8 cellular contexts compared by ENCODE assay signal in the genomic region with DNA sequence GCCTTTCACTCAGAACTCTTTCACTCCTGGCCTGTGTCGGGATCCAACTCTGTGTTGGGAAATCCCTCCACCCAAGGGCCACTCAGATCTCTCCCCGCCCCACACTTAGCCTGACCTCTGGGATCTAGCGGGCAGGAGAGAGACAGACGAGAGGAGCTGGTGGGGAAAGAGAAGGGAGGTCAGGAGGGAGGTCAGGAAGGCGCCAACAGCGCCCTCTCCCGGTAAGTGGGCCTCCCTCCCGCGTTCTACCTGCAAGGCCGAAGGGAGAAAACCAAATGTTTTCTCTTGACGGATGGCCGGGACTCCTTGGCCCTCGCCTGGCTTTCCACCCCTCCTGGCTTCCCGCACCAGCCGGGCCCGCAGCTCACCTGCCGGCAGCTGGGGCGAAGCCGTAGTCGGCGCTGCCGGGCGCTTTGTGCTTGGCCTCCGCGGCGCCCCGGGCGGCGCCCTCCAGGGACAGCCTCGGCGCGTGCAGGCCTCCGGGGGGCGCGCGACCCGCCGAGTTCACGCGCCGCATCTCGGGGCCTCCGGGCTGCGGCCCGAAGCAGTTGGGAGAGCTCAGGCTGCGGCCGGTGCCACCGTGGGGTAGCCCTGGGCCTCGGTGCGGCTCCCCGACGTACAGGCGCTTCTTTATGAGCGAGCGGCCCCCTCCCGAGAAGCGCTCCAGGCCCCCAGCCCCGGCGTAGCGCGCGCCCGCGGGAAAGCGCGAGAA. TPM values are rescaled to one million over a fixed set of nuclear protein-coding genes. Genes with fewer than 3 reads are reported as not detected.
DNase-seq lines count a peak whose midpoint lies in the region; TF ChIP-seq lines count a peak whose summit lies in the region.

No MANE protein-coding gene starts in this region.

- no peaks in the 10 kb centered on the region for H3K9me3 ChIP-seq in mesenchymal stem cell (ENCODE audit: control insufficient read depth, low read length)

- WGBS in mesenchymal stem cell: 12% methylated on average over 58 of the region's 66 CpGs

- no peak overlapping the region for H2BK5ac ChIP-seq in mesenchymal stem cell (ENCODE audit: low read depth, low read length, poor library complexity, severe bottlenecking)

- peak overlapping the region in 1 of 2 experiments; percentile 38 for H3K4ac ChIP-seq in mesenchymal stem cell (ENCODE audit: low read depth in 1 of 2, low read length in 2 of 2)

- DNase-seq in HL-60 (ENCODE audit: low read depth in 1 of 2, low spot score in 1 of 2) (peak; percentile 47 to 56), ecto neural progenitor cell (ENCODE audit: low spot score) (peak; percentile 87), mesenchymal stem cell (peak; percentile 72), DMS153 treated with DMSO at 0.1 percent for 48 hours (lab: John Stamatoyannopoulos, UW; ENCODE audit: unreplicated experiment) (no peak)
- peak; percentile 67 for DNase-seq in activated CD4-positive, alpha-beta T cell treated with anti-CD3 and anti-CD28 coated beads, Interleukin-2, amount 50 U/mL, for 1 hour
- peak; percentile 22 to 50 for DNase-seq in stimulated activated CD8-positive, alpha-beta memory T cell treated with anti-CD3 and anti-CD28 coated beads, Interleukin-2, amount 100 ng/mL, for 1 hour (ENCODE audit: low read depth in 2 of 2)
- no peak for DNase-seq in NK-92 treated with Interleukin-12 subunit alpha and Interleukin-12 subunit beta, amount 100 ng/mL, for 24 hours (lab: John Stamatoyannopoulos, UW)

- no peak overlapping the region for H4K91ac ChIP-seq in mesenchymal stem cell (ENCODE audit: low read length)

- peak overlapping the region; percentile 38 for H3K4me3 ChIP-seq in HL-60 (replicated peaks; ENCODE audit: insufficient read depth, low read length)
- peak overlapping the region; percentile 12 to 62 for H3K4me3 ChIP-seq in mesenchymal stem cell (ENCODE audit: insufficient read depth in 1 of 2, low read depth in 1 of 2, low read length in 2 of 2)

- H3K23ac ChIP-seq in mesenchymal stem cell (ENCODE audit: low read length in 2 of 2): no peak overlapping the region

- peak overlapping the region in 1 of 2 experiments; percentile 12 for H2BK12ac ChIP-seq in mesenchymal stem cell (ENCODE audit: low read length in 2 of 2)

- H4K8ac ChIP-seq in mesenchymal stem cell (ENCODE audit: low read length): peak overlapping the region; percentile 88

- H3K79me1 ChIP-seq in mesenchymal stem cell (replicated peaks; ENCODE audit: low read length, poor library complexity, severe bottlenecking): no peaks in the 10 kb centered on the region

- H3K36me3 ChIP-seq in mesenchymal stem cell (ENCODE audit: control insufficient read depth in 1 of 2, insufficient read depth in 2 of 2, low read depth in 1 of 2, low read length in 2 of 2): peaks cover 6 to 44% of the 10 kb centered on the region in 2 experiments

- H2AFZ ChIP-seq in mesenchymal stem cell (ENCODE audit: low read depth, low read length): peak overlapping the region; percentile 36

- H3K27ac ChIP-seq in HL-60 (replicated peaks) (no peak overlapping the region), mesenchymal stem cell (ENCODE audit: low read length, poor library complexity, severe bottlenecking) (no peak overlapping the region)

- H3K4me1 ChIP-seq in mesenchymal stem cell (ENCODE audit: control insufficient read depth, insufficient read depth, low read depth, low read length): peaks cover 18% of the 10 kb centered on the region

- peak overlapping the region; percentile 49 for H3K4me2 ChIP-seq in mesenchymal stem cell (ENCODE audit: low read length, poor library complexity, severe bottlenecking)

- peak overlapping the region; percentile 27 for H2AK5ac ChIP-seq in mesenchymal stem cell (ENCODE audit: low read length, severe bottlenecking)

- peak overlapping the region; percentile 69 for H3K9ac ChIP-seq in mesenchymal stem cell (ENCODE audit: low read length)

- peak; percentile 93 for TF ChIP-seq CTCF in GM12873 (IDR thresholded peaks at IDR 0.05; ENCODE audit: insufficient read depth, low read depth, low read length, missing control alignments)
- peak; percentile 90 for TF ChIP-seq CTCF in HL-60 (IDR thresholded peaks at IDR 0.05; ENCODE audit: insufficient read depth, low read length)

- H3K14ac ChIP-seq in mesenchymal stem cell (ENCODE audit: low read length in 2 of 2): no peak overlapping the region

- H3K18ac ChIP-seq in mesenchymal stem cell (ENCODE audit: low read depth in 1 of 2, low read length in 2 of 2): peak overlapping the region; percentile 59 to 71

- peak overlapping the region; percentile 23 for H2BK120ac ChIP-seq in mesenchymal stem cell (ENCODE audit: low read depth, low read length)

- peak overlapping the region; percentile 52 for H2BK15ac ChIP-seq in mesenchymal stem cell (ENCODE audit: low read depth, poor library complexity, severe bottlenecking)

- H3K27me3 ChIP-seq in HL-60 (ENCODE audit: insufficient read depth, poor library complexity, severe bottlenecking): peaks cover 12% of the 10 kb centered on the region
- no peaks in the 10 kb centered on the region for H3K27me3 ChIP-seq in mesenchymal stem cell (ENCODE audit: control insufficient read depth in 1 of 2, insufficient read depth in 1 of 2, low read length in 2 of 2)

RNA-seq across cellular contexts. Expression of a gene that starts 38.2 kb away (rescaled TPM):
- 2.1 TPM for polyA plus RNA-seq in mesenchymal stem cell (2013, experiment 1 of 2)
- polyA plus RNA-seq in mesenchymal stem cell (2013, experiment 2 of 2): 2.2 TPM

RNA-seq across cellular contexts. Expression of a gene that starts 53.9 kb away (rescaled TPM):
- 17.9 TPM for polyA plus RNA-seq in mesenchymal stem cell (2013, experiment 1 of 2)
- 18.2 TPM for polyA plus RNA-seq in mesenchymal stem cell (2013, experiment 2 of 2)

Comparison
In these comparisons a context has a peak if more than half of its experiments do, and no peak if none do; other contexts are left out.
1. DNase-seq: peak in HL-60 (2 of 2), activated CD4-positive, alpha-beta T cell treated with anti-CD3 and anti-CD28 coated beads, Interleukin-2, amount 50 U/mL, for 1 hour (single experiment), ecto neural progenitor cell (single experiment), mesenchymal stem cell (single experiment) and stimulated activated CD8-positive, alpha-beta memory T cell treated with anti-CD3 and anti-CD28 coated beads, Interleukin-2, amount 100 ng/mL, for 1 hour (2 of 2); none in NK-92 treated with Interleukin-12 subunit alpha and Interleukin-12 subunit beta, amount 100 ng/mL, for 24 hours (single experiment) and DMS153 treated with DMSO at 0.1 percent for 48 hours (single experiment).